ENCODE assay signal across 9 cellular contexts in genomic region chr19:14517446-14517839, GRCh38. TPM values are rescaled to one million over a fixed set of nuclear protein-coding genes. Genes with fewer than 3 reads are reported as not detected.
DNase-seq lines count a peak whose midpoint lies in the region; ATAC-seq, FAIRE-seq and TF ChIP-seq lines count a peak whose summit lies in the region.
"Had no signal": no experiment of that assay in that cellular context is flagged by ENCODE, and none has a peak within 500 bp of the region (broad histone marks: within the 10 kb centered on the region; RNA-seq: fewer than 3 reads in every experiment).

No MANE protein-coding gene starts in this region.

- TF ChIP-seq POLR2A in NB4 (IDR thresholded peaks at IDR 0.05; ENCODE audit: extremely low read depth, insufficient read length) (no peak), H1 (IDR thresholded peaks at IDR 0.05; ENCODE audit: control extremely low read depth in 1 of 2, low read depth in 2 of 2, low read length in 2 of 2) (no peak)

- peak overlapping the region; percentile 88 for H3K4me3 ChIP-seq in GM12865 (ENCODE audit: low read depth, low read length)
- peak overlapping the region; percentile 68 for H3K4me3 ChIP-seq in NB4 (ENCODE audit: low read depth, low read length)
- peak overlapping the region; percentile 76 to 95 (median 88) for H3K4me3 ChIP-seq in H1 (ENCODE audit: extremely low read depth in 1 of 4, insufficient read depth in 2 of 4, low read depth in 3 of 4, low read length in 4 of 4)
- H3K4me3 ChIP-seq in neural cell (ENCODE audit: low read length): peak overlapping the region; percentile 91

- DNase-seq in GM12865 (ENCODE audit: low read depth) (no peak), NB4 (ENCODE audit: low read depth) (peak; percentile 24), H1 (ENCODE audit: low read depth in 1 of 2, low spot score in 2 of 2) (no peak), DMS153 (lab: John Stamatoyannopoulos, UW) (no peak), Kasumi-1 (lab: John Stamatoyannopoulos, UW) (no peak)
- DNase-seq in stimulated activated CD4-positive, alpha-beta T cell treated with anti-CD3 and anti-CD28 coated beads, Interleukin-15, amount 100 ng/mL, for 24 hours: no peak

- CTCF ChIA-PET in H1 (lab: Charles Lee; ENCODE audit: partially characterized antibody): interaction anchor here (0.7 to 1.8 kb wide), 5 partner anchors 13 to 106 kb away, joined by 3 to 6 read pairs (median 5); no protein-coding TSS in a partner anchor

- H3K9me2 ChIP-seq in neural cell (ENCODE audit: insufficient read depth, low read length): no peaks in the 10 kb centered on the region

- POLR2A ChIA-PET in H1 (lab: Charles Lee; ENCODE audit: partially characterized antibody): interaction anchor here (0.7 to 3.8 kb wide), 13 partner anchors 12 to 1359 kb away, joined by 3 to 30 read pairs (median 5); partner anchors contain the start of genes GIPC1 and TECR

- TF ChIP-seq RAD21 in H1 (IDR thresholded peaks at IDR 0.05 in 1 of 2, conservative IDR thresholded peaks at IDR 0.05 in 1 of 2; ENCODE audit: low read depth in 2 of 2, low read length in 2 of 2) (no peak), neural cell (conservative IDR thresholded peaks at IDR 0.05) (no peak)

- H3K23me2 ChIP-seq in H1 (ENCODE audit: low read depth, low read length): peaks cover 3% of the 10 kb centered on the region; the same call in 1 of the 2 replicates

- H3K79me2 ChIP-seq in H1 (ENCODE audit: control insufficient read depth in 1 of 2, insufficient read depth in 2 of 2, low read length in 2 of 2) (peaks cover 7 to 24% of the 10 kb centered on the region in 2 experiments; a peak in 3 of 4 replicates), neural cell (replicated peaks; ENCODE audit: insufficient read depth, low read length) (peaks cover 21% of the 10 kb centered on the region)

- peak overlapping the region in 3 of 4 experiments; percentile 56 to 64 (median 60); a peak in 5 of 7 replicates for H3K9ac ChIP-seq in H1 (replicated peaks in 1 of 4; ENCODE audit: extremely low read depth in 1 of 4, low read depth in 3 of 4, low read length in 3 of 4)
- peak overlapping the region; percentile 89 for H3K9ac ChIP-seq in neural cell (ENCODE audit: low read length)

- no peak overlapping the region for H4K5ac ChIP-seq in H1 (ENCODE audit: insufficient read length, low read depth, low read length)

- H3K4me1 ChIP-seq in H1 (replicated peaks in 1 of 4; ENCODE audit: control insufficient read depth in 3 of 4, insufficient read depth in 4 of 4, low read length in 3 of 4): peaks cover 0 to 8% (median 4%) of the 10 kb centered on the region in 4 experiments; a peak in 3 of 7 replicates

- no peak overlapping the region for H2BK120ac ChIP-seq in H1 (replicated peaks; ENCODE audit: low read depth, low read length)

- TF ChIP-seq CTCF in GM12865 (IDR thresholded peaks at IDR 0.05; ENCODE audit: insufficient read depth, low read depth, low read length, missing control alignments) (no peak), NB4 (IDR thresholded peaks at IDR 0.05; ENCODE audit: low read depth, low read length) (no peak), H1 (IDR thresholded peaks at IDR 0.05; ENCODE audit: control extremely low read depth in 1 of 3, insufficient read depth in 1 of 3, low read depth in 1 of 3, low read length in 3 of 3) (no peak), neural cell (IDR thresholded peaks at IDR 0.05; ENCODE audit: poor library complexity, severe bottlenecking) (no peak)

- no peak overlapping the region for H2BK5ac ChIP-seq in H1 (ENCODE audit: low read depth, low read length)

- H3K27ac ChIP-seq in H1 (ENCODE audit: low read depth, low read length): no peak overlapping the region
- peak overlapping the region; percentile 90 for H3K27ac ChIP-seq in neural cell (ENCODE audit: low read length)

- no peak for ATAC-seq in HG03139 (IDR thresholded peaks at IDR 0.05; ENCODE audit: unreplicated experiment)

- H3K9me3 ChIP-seq in H1 (ENCODE audit: insufficient read depth in 2 of 2, low read depth in 1 of 2, low read length in 1 of 2) (no peaks in the 10 kb centered on the region), neural cell (ENCODE audit: low read length) (no peaks in the 10 kb centered on the region)

- H3K36me3 ChIP-seq in H1 (ENCODE audit: control insufficient read depth in 2 of 4, insufficient read depth in 4 of 4, low read length in 3 of 4): peaks cover 10 to 28% (median 17%) of the 10 kb centered on the region in 4 experiments
- H3K36me3 ChIP-seq in neural cell (ENCODE audit: insufficient read depth, low read length): no peaks in the 10 kb centered on the region

- no peak for FAIRE-seq in H1 (lab: Jason Lieb, UNC)
- FAIRE-seq: TTC549 had no signal

- peak overlapping the region; percentile 56 for H3K56ac ChIP-seq in H1 (replicated peaks; ENCODE audit: insufficient read length, low read depth, low read length)

- H3K4ac ChIP-seq in H1 (replicated peaks; ENCODE audit: insufficient read length, low read depth, low read length): no peak overlapping the region

- WGBS in H1 (ENCODE audit: extremely low coverage in 1 of 2, insufficient coverage in 1 of 2, insufficient read length in 1 of 2, insufficient replicate concordance in 2 of 2, low coverage in 1 of 2, low lambda C conversion rate in 2 of 2, missing lambda C conversion rate in 1 of 2), 2 experiments: 1% methylated on average over 10 of the region's 32 CpGs; no CpG with 5 or more reads in 1 of the 2 experiments

- no peaks in the 10 kb centered on the region for H3K27me3 ChIP-seq in H1 (replicated peaks in 1 of 4; ENCODE audit: control insufficient read depth in 3 of 4, extremely low read depth in 1 of 4, insufficient read depth in 3 of 4, low read length in 3 of 4)
- no peaks in the 10 kb centered on the region for H3K27me3 ChIP-seq in neural cell (ENCODE audit: insufficient read depth, low read depth, low read length)

- H4K20me1 ChIP-seq in H1 (replicated peaks in 1 of 2; ENCODE audit: control insufficient read depth in 1 of 2, insufficient read depth in 2 of 2, low read length in 2 of 2) (peaks cover 7 to 24% of the 10 kb centered on the region in 2 experiments), neural cell (ENCODE audit: insufficient read depth) (no peaks in the 10 kb centered on the region)

- no peak overlapping the region for H2BK12ac ChIP-seq in H1 (ENCODE audit: low read depth, low read length)

- no peaks in the 10 kb centered on the region for H3F3A ChIP-seq in neural cell (ENCODE audit: insufficient read depth, low read length, poor library complexity, severe bottlenecking)

- no peak overlapping the region for H2AFZ ChIP-seq in H1 (ENCODE audit: low read length)
- no peak overlapping the region for H2AFZ ChIP-seq in neural cell (ENCODE audit: low read depth, low read length)

- H3K18ac ChIP-seq in H1 (ENCODE audit: extremely low read depth, low read length): no peak overlapping the region

- H3K4me2 ChIP-seq in H1 (ENCODE audit: insufficient read depth in 1 of 2, low read depth in 2 of 2, low read length in 2 of 2): peak overlapping the region; percentile 78 to 96
- H3K4me2 ChIP-seq in neural cell (ENCODE audit: low read length): peak overlapping the region; percentile 86

- H4K91ac ChIP-seq in H1 (replicated peaks; ENCODE audit: insufficient read length, low read length): no peak overlapping the region

- H2BK20ac ChIP-seq in H1 (ENCODE audit: low read length): no peak overlapping the region

- H3K79me1 ChIP-seq in H1 (ENCODE audit: low read depth, low read length): peaks cover 14% of the 10 kb centered on the region

- peak overlapping the region; percentile 82 for H3K14ac ChIP-seq in H1 (ENCODE audit: insufficient read length)

- H2AK5ac ChIP-seq in H1 (ENCODE audit: low read depth, low read length): no peak overlapping the region

- no peak for TF ChIP-seq EP300 in H1 (IDR thresholded peaks at IDR 0.05; ENCODE audit: borderline replicate concordance in 1 of 2, low read depth in 2 of 2, low read length in 2 of 2)
- TF ChIP-seq EP300 in neural cell (conservative IDR thresholded peaks at IDR 0.05; ENCODE audit: poor library complexity, severe bottlenecking): no peak

- no peak overlapping the region for H2BK15ac ChIP-seq in H1 (ENCODE audit: low read length)

- peak overlapping the region; percentile 53; the same call in 1 of the 2 replicates for H4K8ac ChIP-seq in H1 (ENCODE audit: extremely low read depth, insufficient read depth, low read length)

- no peak overlapping the region for H3K23ac ChIP-seq in H1 (ENCODE audit: insufficient read length)

RNA-seq across cellular contexts. Expression of gene DNAJB1, which starts 0.8 kb away (rescaled TPM):
- total RNA-seq in H1 (2021; fragmentation: NEBNext Ultra II Directional; extraction: Animal tissue kit (Norgen Biotek cat#: 25700)): 62.6 and 62.9 TPM in 2 replicates
- 51.7 and 64.3 TPM in 2 replicates for polyA plus RNA-seq in H1 (2011; rRNA removed)
- 47.3 TPM for polyA plus RNA-seq in H1 (2011; cell fraction: cytosol; rRNA removed)
- polyA plus RNA-seq in H1 (2011; cell fraction: nucleus; rRNA removed): 42.9 TPM
- 50.1 to 59.1 TPM (median 56.6 TPM) in 4 replicates for polyA plus RNA-seq in H1 (2012, experiment 1 of 2)
- polyA plus RNA-seq in H1 (2012, experiment 2 of 2): 62.1 TPM
- 29.4 TPM for polyA plus RNA-seq in H1 (2013, experiment 1 of 2)
- polyA plus RNA-seq in H1 (2013, experiment 2 of 2): 31.6 TPM
- 52.8 and 55.7 TPM in 2 replicates for polyA minus RNA-seq in H1 (2011; rRNA and poly(A)+ RNA removed)
- 23.5 TPM for polyA minus RNA-seq in H1 (2011; cell fraction: cytosol; rRNA and poly(A)+ RNA removed)
- 28.5 TPM for polyA minus RNA-seq in H1 (2011; cell fraction: nucleus; rRNA and poly(A)+ RNA removed)
- polyA plus RNA-seq in neural cell: 64.6 and 70.9 TPM in 2 replicates
- 50.4 and 54.5 TPM in 2 replicates for polyA minus RNA-seq in neural cell

RNA-seq across cellular contexts. Expression of gene TECR, which starts 12.0 kb away (rescaled TPM):
- 172 and 179 TPM in 2 replicates for total RNA-seq in H1 (2021; fragmentation: NEBNext Ultra II Directional; extraction: Animal tissue kit (Norgen Biotek cat#: 25700))
- polyA plus RNA-seq in H1 (2011; rRNA removed): 405 and 439 TPM in 2 replicates
- 162 TPM for polyA plus RNA-seq in H1 (2011; cell fraction: cytosol; rRNA removed)
- 283 TPM for polyA plus RNA-seq in H1 (2011; cell fraction: nucleus; rRNA removed)
- polyA plus RNA-seq in H1 (2012, experiment 1 of 2): 145 to 221 TPM (median 207 TPM) in 4 replicates
- polyA plus RNA-seq in H1 (2012, experiment 2 of 2): 342 TPM
- polyA plus RNA-seq in H1 (2013, experiment 1 of 2): 342 TPM
- 367 TPM for polyA plus RNA-seq in H1 (2013, experiment 2 of 2)
- polyA minus RNA-seq in H1 (2011; rRNA and poly(A)+ RNA removed): 119 and 162 TPM in 2 replicates
- polyA minus RNA-seq in H1 (2011; cell fraction: cytosol; rRNA and poly(A)+ RNA removed): 154 TPM
- polyA minus RNA-seq in H1 (2011; cell fraction: nucleus; rRNA and poly(A)+ RNA removed): 83.2 TPM
- polyA plus RNA-seq in neural cell: 31.4 and 42.4 TPM in 2 replicates
- polyA minus RNA-seq in neural cell: 21.2 and 25.6 TPM in 2 replicates

RNA-seq across cellular contexts. Expression of gene GIPC1, which starts 21.5 kb away (rescaled TPM):
- total RNA-seq in H1 (2021; fragmentation: NEBNext Ultra II Directional; extraction: Animal tissue kit (Norgen Biotek cat#: 25700)): 65.6 and 68.3 TPM in 2 replicates
- polyA plus RNA-seq in H1 (2011; rRNA removed) (72.0 and 100 TPM in 2 replicates), neural cell (128 and 168 TPM in 2 replicates)
- 73.9 TPM for polyA plus RNA-seq in H1 (2011; cell fraction: cytosol; rRNA removed)
- 71.2 TPM for polyA plus RNA-seq in H1 (2011; cell fraction: nucleus; rRNA removed)
- polyA plus RNA-seq in H1 (2012, experiment 1 of 2): 54.1 to 70.0 TPM (median 66.3 TPM) in 4 replicates
- polyA plus RNA-seq in H1 (2012, experiment 2 of 2): 58.6 TPM
- polyA plus RNA-seq in H1 (2013, experiment 1 of 2): 52.3 TPM
- 54.4 TPM for polyA plus RNA-seq in H1 (2013, experiment 2 of 2)
- polyA minus RNA-seq in H1 (2011; rRNA and poly(A)+ RNA removed): 17.8 and 21.8 TPM in 2 replicates
- polyA minus RNA-seq in H1 (2011; cell fraction: cytosol; rRNA and poly(A)+ RNA removed): 52.3 TPM
- 27.4 TPM for polyA minus RNA-seq in H1 (2011; cell fraction: nucleus; rRNA and poly(A)+ RNA removed)
- 59.8 and 67.4 TPM in 2 replicates for polyA minus RNA-seq in neural cell

RNA-seq across cellular contexts. Expression of gene PTGER1, which starts 42.3 kb away (rescaled TPM):
- 0.38 and 0.41 TPM in 2 replicates for total RNA-seq in H1 (2021; fragmentation: NEBNext Ultra II Directional; extraction: Animal tissue kit (Norgen Biotek cat#: 25700))
- polyA plus RNA-seq in H1 (2011; rRNA removed): 0.20 and 0.30 TPM in 2 replicates
- polyA plus RNA-seq in H1 (2011; cell fraction: cytosol; rRNA removed): 0.12 TPM
- polyA plus RNA-seq in H1 (2011; cell fraction: nucleus; rRNA removed): 0.33 TPM
- 0.17 to 0.25 TPM (median 0.19 TPM) in 3 of 4 replicates, not detected in the other for polyA plus RNA-seq in H1 (2012, experiment 1 of 2)
- not detected for polyA plus RNA-seq in H1 (2012, experiment 2 of 2)
- 0.06 TPM for polyA plus RNA-seq in H1 (2013, experiment 1 of 2)
- 0.15 TPM for polyA plus RNA-seq in H1 (2013, experiment 2 of 2)
- polyA minus RNA-seq in H1 (2011; rRNA and poly(A)+ RNA removed): not detected in 2 replicates
- polyA minus RNA-seq in H1 (2011; cell fraction: cytosol; rRNA and poly(A)+ RNA removed): 0.81 TPM
- polyA minus RNA-seq in H1 (2011; cell fraction: nucleus; rRNA and poly(A)+ RNA removed): 0.90 TPM
- not detected in 2 replicates for polyA plus RNA-seq in neural cell
- not detected in 2 replicates for polyA minus RNA-seq in neural cell

RNA-seq across cellular contexts. Expression of gene NDUFB7, which starts 54.4 kb away (rescaled TPM):
- 151 and 161 TPM in 2 replicates for total RNA-seq in H1 (2021; fragmentation: NEBNext Ultra II Directional; extraction: Animal tissue kit (Norgen Biotek cat#: 25700))
- polyA plus RNA-seq in H1 (2011; rRNA removed) (740 and 777 TPM in 2 replicates), neural cell (615 and 696 TPM in 2 replicates)
- 516 TPM for polyA plus RNA-seq in H1 (2011; cell fraction: cytosol; rRNA removed)
- polyA plus RNA-seq in H1 (2011; cell fraction: nucleus; rRNA removed): 409 TPM
- polyA plus RNA-seq in H1 (2012, experiment 1 of 2): 92.3 to 278 TPM (median 228 TPM) in 4 replicates
- polyA plus RNA-seq in H1 (2012, experiment 2 of 2): 239 TPM
- polyA plus RNA-seq in H1 (2013, experiment 1 of 2): 244 TPM
- 241 TPM for polyA plus RNA-seq in H1 (2013, experiment 2 of 2)
- 37.4 and 68.2 TPM in 2 replicates for polyA minus RNA-seq in H1 (2011; rRNA and poly(A)+ RNA removed)
- polyA minus RNA-seq in H1 (2011; cell fraction: cytosol; rRNA and poly(A)+ RNA removed): 113 TPM
- polyA minus RNA-seq in H1 (2011; cell fraction: nucleus; rRNA and poly(A)+ RNA removed): 93.4 TPM
- 124 and 130 TPM in 2 replicates for polyA minus RNA-seq in neural cell
